Comparison of ENCODE assay signal across 20 cellular contexts in genomic region chr3:426056-426455, GRCh38.
"Had no signal": no experiment of that assay in that cellular context is flagged by ENCODE, and none has a peak within 500 bp of the region (broad histone marks: within the 10 kb centered on the region; RNA-seq: fewer than 3 reads in every experiment).

No MANE protein-coding gene starts in this region.

- ATAC-seq: left lobe of liver; psoas muscle; right lobe of liver; stimulated activated effector memory CD8-positive, alpha-beta T cell treated with anti-CD3 and anti-CD28 coated beads, Interleukin-12 subunit alpha, Interleukin-12 subunit beta, amount 100 ng/mL, for 72 hours had no signal

- H3K27me3 ChIP-seq: right lobe of liver, testis, upper lobe of left lung had no signal

- H3K36me3 ChIP-seq: right lobe of liver, upper lobe of left lung, WERI-Rb-1 had no signal

- H3K4me3 ChIP-seq: psoas muscle, right lobe of liver, testis, upper lobe of left lung had no signal

- H3K9me3 ChIP-seq: psoas muscle, right lobe of liver, testis, upper lobe of left lung had no signal

- DNase-seq: activated CD4-positive, alpha-beta T cell treated with anti-CD3 and anti-CD28 coated beads for 1 hour; activated CD4-positive, alpha-beta T cell treated with anti-CD3 and anti-CD28 coated beads, Interleukin-2, amount 50 U/mL, for 48 hours; activated naive CD4-positive, alpha-beta T cell; activated naive CD8-positive, alpha-beta T cell treated with anti-CD3 and anti-CD28 coated beads, Interleukin-2, amount 10 ng/mL, durations not matched to agents 7 days and 5 days; activated T-cell treated with anti-CD3 and anti-CD28 coated beads for 4 hours; amygdala; dermis blood vessel endothelial cell; effector memory CD4-positive, alpha-beta T cell; foreskin melanocyte; glutamatergic neuron; hypothalamus; islet precursor cell; psoas muscle; right lobe of liver; stimulated activated CD4-positive, alpha-beta T cell treated with anti-CD3 and anti-CD28 coated beads, Interleukin-4, amount 100 ng/mL, for 24 hours; testis; upper lobe of left lung; WERI-Rb-1 had no signal

- H3K4me1 ChIP-seq: psoas muscle, right lobe of liver, testis, upper lobe of left lung had no signal

- H3K27ac ChIP-seq: psoas muscle, right lobe of liver, testis, upper lobe of left lung, WERI-Rb-1 had no signal
